8 cellular contexts compared by ENCODE assay signal in genomic region chr10:124791378-124792348, GRCh38. TPM values are rescaled to one million over a fixed set of nuclear protein-coding genes. Genes with fewer than 3 reads are reported as not detected.
A peak's percentile ranks its signal among the peaks of the same experiment; 100 is the strongest.
DNase-seq lines count a peak whose midpoint lies in the region; ATAC-seq lines count a peak whose summit lies in the region.

Gene EEF1AKMT2 (minus strand): TSS chr10:124791887. CDS start chr10:124791833, 54 bp downstream.

- H3K9me3 ChIP-seq in right cardiac atrium (ENCODE audit: control insufficient read depth, low read length): no peaks in the 10 kb centered on the region
- no peaks in the 10 kb centered on the region for H3K9me3 ChIP-seq in aorta (ENCODE audit: control insufficient read depth, low read length)

- H3K36me3 ChIP-seq in aorta (ENCODE audit: control insufficient read depth in 1 of 2, insufficient read depth in 2 of 2, low read length in 1 of 2): no peaks in the 10 kb centered on the region

- DNase-seq in NCI-H1436 treated with DMSO at 0.1 percent for 48 hours (lab: John Stamatoyannopoulos, UW): peak; percentile 77
- peak; percentile 56 to 91 (median 74) for DNase-seq in T-helper 2 cell
- peak; percentile 88 to 95 (median 95) for DNase-seq in right cardiac atrium
- peak; percentile 52 for DNase-seq in renal cortical epithelial cell (ENCODE audit: low read depth)
- DNase-seq in aorta: peak; percentile 86 to 96

- H3K4me3 ChIP-seq in right cardiac atrium (ENCODE audit: low read length): peak within 1 kb of the TSS; percentile 80
- H3K4me3 ChIP-seq in aorta (ENCODE audit: low read length in 2 of 2): peak within 1 kb of the TSS; percentile 69 to 70

- H3K27me3 ChIP-seq in right cardiac atrium (ENCODE audit: control insufficient read depth, insufficient read depth) (no peaks in the 10 kb centered on the region), aorta (ENCODE audit: control insufficient read depth in 1 of 2, insufficient read depth in 2 of 2, low read length in 1 of 2) (no peaks in the 10 kb centered on the region)

- peak within 1 kb of the TSS; percentile 57 for H3K27ac ChIP-seq in angular gyrus (ENCODE audit: low read depth, low read length)
- peak within 1 kb of the TSS; percentile 77 for H3K27ac ChIP-seq in right cardiac atrium (ENCODE audit: low read length)
- H3K27ac ChIP-seq in aorta (ENCODE audit: low read depth in 1 of 2, low read length in 2 of 2): peak within 1 kb of the TSS in 1 of 2 donors; percentile 78

- ATAC-seq in GM18498 (IDR thresholded peaks at IDR 0.05; ENCODE audit: unreplicated experiment) (peak; percentile 90), HG02870 (IDR thresholded peaks at IDR 0.05; ENCODE audit: unreplicated experiment) (peak; percentile 84), right cardiac atrium (peak; percentile 98 to 99), aorta (ENCODE audit: low FRiP score) (peak; percentile 99)

- WGBS in right cardiac atrium: under 1% methylated on average over 90 of the region's 90 CpGs
- WGBS in aorta, 2 donors: 0 to 1% methylated on average over 80 to 90 of the region's 90 CpGs

- intact Hi-C loops in right cardiac atrium (cut with DNase I) (no loop called here), aorta (cut with DNase I) (no loop called here)

- H3K4me1 ChIP-seq in right cardiac atrium (ENCODE audit: control insufficient read depth, insufficient read depth, low read length): no peaks in the 10 kb centered on the region
- no peaks in the 10 kb centered on the region for H3K4me1 ChIP-seq in aorta (ENCODE audit: control insufficient read depth in 1 of 2, insufficient read depth in 2 of 2, low read length in 2 of 2)

RNA-seq across cellular contexts. Expression of gene EEF1AKMT2, which starts in this region (rescaled TPM):
- 10 to 100 TPM; 10.6 to 14.5 (median 12.2) TPM for total RNA-seq in right cardiac atrium
- polyA plus RNA-seq in right cardiac atrium: 8.9 TPM
- total RNA-seq in renal cortical epithelial cell: 15.7 and 19.4 TPM in 2 replicates
- 10 to 100 TPM; 14.7 to 21.2 TPM for total RNA-seq in aorta
- 10 to 100 TPM in 1 of 2 donors, 1 to 10 TPM in 1; 9.6 to 11.1 TPM for polyA plus RNA-seq in aorta
